7 cellular contexts compared by ENCODE assay signal in genomic region chr5:893711-894110, GRCh38. TPM values are rescaled to one million over a fixed set of nuclear protein-coding genes. Genes with fewer than 3 reads are reported as not detected.
DNase-seq lines count a peak whose midpoint lies in the region; ATAC-seq and TF ChIP-seq lines count a peak whose summit lies in the region.

No MANE protein-coding gene starts in this region.

- peak overlapping the region; percentile 88 for H3K4me2 ChIP-seq in MM.1S (ENCODE audit: low read depth, low read length)

- H3K4me1 ChIP-seq in ES-I3 (ENCODE audit: insufficient read depth, low read length) (0 out of 2 replicates have a peak, but pooled peaks cover 8% of the 10 kb centered on the region), MM.1S (ENCODE audit: low read length) (peaks cover 26% of the 10 kb centered on the region; the same call in 1 of the 2 replicates)

- 0 out of 2 replicates have a peak, but pooled peaks cover 5% of the 10 kb centered on the region for H3F3A ChIP-seq in MM.1S (ENCODE audit: insufficient read depth, low read length)

- H3K36me3 ChIP-seq in ES-I3 (ENCODE audit: insufficient read depth, low read length) (peaks cover 32% of the 10 kb centered on the region), MM.1S (replicated peaks; ENCODE audit: insufficient read depth, low read length) (peaks cover 23% of the 10 kb centered on the region)

- in situ Hi-C loops in astrocyte of the spinal cord (cut with HindIII; ENCODE audit: low sequenced_read_pairs): no loop called here

- peaks cover 8% of the 10 kb centered on the region for H3K36me3 Mint-ChIP-seq in neural crest cell (ENCODE audit: low read depth)

- ATAC-seq in GM21528 (IDR thresholded peaks at IDR 0.05; ENCODE audit: low FRiP score, unreplicated experiment): no peak

- peak overlapping the region; percentile 87 for H3K27ac ChIP-seq in MM.1S (ENCODE audit: low read length)

- H3K9ac ChIP-seq in ES-I3 (ENCODE audit: low read depth, low read length): peak overlapping the region; percentile 74
- H3K9ac ChIP-seq in MM.1S (ENCODE audit: low read length): peak overlapping the region; percentile 93

- DNase-seq in MM.1S (peak; percentile 94), astrocyte of the spinal cord (ENCODE audit: low read depth, low spot score) (no peak), neural crest cell (ENCODE audit: low read depth, low spot score) (no peak), islet precursor cell (no peak), GM19238 (ENCODE audit: insufficient read length, low spot score) (no peak)

- peaks cover 25% of the 10 kb centered on the region for H3K4me1 Mint-ChIP-seq in neural crest cell

- peak overlapping the region; percentile 13 for H3K27ac Mint-ChIP-seq in neural crest cell (ENCODE audit: unreplicated experiment)

- no peaks in the 10 kb centered on the region for H3K9me2 ChIP-seq in MM.1S (replicated peaks; ENCODE audit: insufficient read depth, low read length)

- H3K9me3 Mint-ChIP-seq in neural crest cell: no peaks in the 10 kb centered on the region

- H4K20me1 ChIP-seq in MM.1S (ENCODE audit: insufficient read depth, low read length): no peaks in the 10 kb centered on the region

- peak overlapping the region; percentile 91 for H3K4me3 Mint-ChIP-seq in neural crest cell

- 0 out of 2 replicates have a peak overlapping the region, but pooled peaks have one; percentile 28 for H2AFZ ChIP-seq in MM.1S (ENCODE audit: low read length)

- H3K79me2 ChIP-seq in MM.1S (ENCODE audit: low read length): peaks cover 80% of the 10 kb centered on the region

- H3K4me3 ChIP-seq in MM.1S (ENCODE audit: low read length): peak overlapping the region; percentile 96
- peak overlapping the region; percentile 70 for H3K4me3 ChIP-seq in astrocyte of the spinal cord (ENCODE audit: low read depth, low read length)

- H3K27me3 Mint-ChIP-seq in neural crest cell (ENCODE audit: low read depth): no peaks in the 10 kb centered on the region

- TF ChIP-seq CTCF in MM.1S (IDR thresholded peaks at IDR 0.05; ENCODE audit: low read length) (0 out of 2 replicates have a peak, but pooled peaks have one; percentile 12), astrocyte of the spinal cord (IDR thresholded peaks at IDR 0.05; ENCODE audit: low read depth, low read length) (no peak), neural crest cell (conservative IDR thresholded peaks at IDR 0.05) (no peak)

- no peaks in the 10 kb centered on the region for H3K9me3 ChIP-seq in ES-I3 (ENCODE audit: control insufficient read depth, insufficient read depth, low read length)
- no peaks in the 10 kb centered on the region for H3K9me3 ChIP-seq in MM.1S (replicated peaks; ENCODE audit: insufficient read depth, low read length)

- no peaks in the 10 kb centered on the region for H3K27me3 ChIP-seq in MM.1S (replicated peaks; ENCODE audit: insufficient read depth, low read length)

RNA-seq across cellular contexts. Expression of gene TRIP13, which starts 1.0 kb away (rescaled TPM):
- total RNA-seq in neural crest cell: 27.6 and 32.6 TPM in 2 replicates

RNA-seq across cellular contexts. Expression of gene BRD9, which starts 1.1 kb away (rescaled TPM):
- 77.3 and 80.1 TPM in 2 replicates for total RNA-seq in neural crest cell

RNA-seq across cellular contexts. Expression of gene ZDHHC11, which starts 42.9 kb away (rescaled TPM):
- 14.5 and 17.2 TPM in 2 replicates for total RNA-seq in neural crest cell
